1 cellular context compared by ENCODE assay signal in the genomic region with DNA sequence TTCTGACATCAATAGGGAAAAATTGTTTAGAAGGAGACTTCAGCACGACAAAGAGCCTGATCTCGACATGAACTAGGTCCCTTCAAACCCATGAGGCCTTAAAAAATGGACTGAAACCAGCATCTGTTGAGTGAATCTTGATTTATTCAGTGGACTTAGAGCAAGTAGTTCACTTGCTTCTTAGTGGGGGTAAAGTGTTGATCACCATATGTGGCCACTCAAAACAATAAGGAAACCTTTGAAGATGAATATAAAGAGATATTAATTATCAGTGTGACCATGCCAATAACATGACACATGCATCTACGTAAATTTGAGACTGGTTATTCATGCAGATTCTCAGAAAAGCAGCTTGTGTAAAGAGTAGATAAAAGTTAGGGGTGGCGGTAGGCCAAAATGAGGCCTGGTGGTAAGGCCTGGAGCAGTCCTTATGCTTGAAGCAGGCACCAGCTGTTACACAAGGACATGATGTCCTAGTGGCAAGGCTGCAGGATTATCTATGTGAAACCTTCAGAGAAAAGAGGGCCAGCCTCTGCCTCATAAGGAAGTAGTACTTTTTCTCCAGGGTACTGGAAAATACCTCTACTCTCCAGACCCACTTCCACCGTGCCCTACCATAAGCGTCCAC.
A peak's percentile ranks its signal among the peaks of the same experiment; 100 is the strongest.
TF ChIP-seq lines count a peak whose summit lies in the region.

No MANE protein-coding gene starts in this region.

TF ChIP-seq in K562, 482 proteins besides CTCF, POLR2A, EP300 and RAD21 (continued from another document and continues in another):
- TF ChIP-seq, protein P1, sequence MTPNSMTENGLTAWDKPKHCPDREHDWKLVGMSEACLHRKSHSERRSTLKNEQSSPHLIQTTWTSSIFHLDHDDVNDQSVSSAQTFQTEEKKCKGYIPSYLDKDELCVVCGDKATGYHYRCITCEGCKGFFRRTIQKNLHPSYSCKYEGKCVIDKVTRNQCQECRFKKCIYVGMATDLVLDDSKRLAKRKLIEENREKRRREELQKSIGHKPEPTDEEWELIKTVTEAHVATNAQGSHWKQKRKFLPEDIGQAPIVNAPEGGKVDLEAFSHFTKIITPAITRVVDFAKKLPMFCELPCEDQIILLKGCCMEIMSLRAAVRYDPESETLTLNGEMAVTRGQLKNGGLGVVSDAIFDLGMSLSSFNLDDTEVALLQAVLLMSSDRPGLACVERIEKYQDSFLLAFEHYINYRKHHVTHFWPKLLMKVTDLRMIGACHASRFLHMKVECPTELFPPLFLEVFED (CRISPR knock-in tag; conservative IDR thresholded peaks at IDR 0.05), result no peak
- TF ChIP-seq MECOM (CRISPR knock-in tag; IDR thresholded peaks at IDR 0.05), result no peak
- TF ChIP-seq JUND (IDR thresholded peaks at IDR 0.05; ENCODE audit: borderline replicate concordance, low read depth, low read length), result 0 out of 2 replicates have a peak, but pooled peaks have one; percentile 14
- TF ChIP-seq JUND (tag; IDR thresholded peaks at IDR 0.05; ENCODE audit: borderline replicate concordance, low read depth, low read length), result no peak
- TF ChIP-seq RFX7 (CRISPR knock-in tag; IDR thresholded peaks at IDR 0.05), result no peak
- TF ChIP-seq, protein P2, sequence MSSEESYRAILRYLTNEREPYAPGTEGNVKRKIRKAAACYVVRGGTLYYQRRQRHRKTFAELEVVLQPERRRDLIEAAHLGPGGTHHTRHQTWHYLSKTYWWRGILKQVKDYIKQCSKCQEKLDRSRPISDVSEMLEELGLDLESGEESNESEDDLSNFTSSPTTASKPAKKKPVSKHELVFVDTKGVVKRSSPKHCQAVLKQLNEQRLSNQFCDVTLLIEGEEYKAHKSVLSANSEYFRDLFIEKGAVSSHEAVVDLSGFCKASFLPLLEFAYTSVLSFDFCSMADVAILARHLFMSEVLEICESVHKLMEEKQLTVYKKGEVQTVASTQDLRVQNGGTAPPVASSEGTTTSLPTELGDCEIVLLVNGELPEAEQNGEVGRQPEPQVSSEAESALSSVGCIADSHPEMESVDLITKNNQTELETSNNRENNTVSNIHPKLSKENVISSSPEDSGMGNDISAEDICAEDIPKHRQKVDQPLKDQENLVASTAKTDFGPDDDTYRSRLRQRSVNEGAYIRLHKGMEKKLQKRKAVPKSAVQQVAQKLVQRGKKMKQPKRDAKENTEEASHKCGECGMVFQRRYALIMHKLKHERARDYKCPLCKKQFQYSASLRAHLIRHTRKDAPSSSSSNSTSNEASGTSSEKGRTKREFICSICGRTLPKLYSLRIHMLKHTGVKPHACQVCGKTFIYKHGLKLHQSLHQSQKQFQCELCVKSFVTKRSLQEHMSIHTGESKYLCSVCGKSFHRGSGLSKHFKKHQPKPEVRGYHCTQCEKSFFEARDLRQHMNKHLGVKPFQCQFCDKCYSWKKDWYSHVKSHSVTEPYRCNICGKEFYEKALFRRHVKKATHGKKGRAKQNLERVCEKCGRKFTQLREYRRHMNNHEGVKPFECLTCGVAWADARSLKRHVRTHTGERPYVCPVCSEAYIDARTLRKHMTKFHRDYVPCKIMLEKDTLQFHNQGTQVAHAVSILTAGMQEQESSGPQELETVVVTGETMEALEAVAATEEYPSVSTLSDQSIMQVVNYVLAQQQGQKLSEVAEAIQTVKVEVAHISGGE (CRISPR knock-in tag; IDR thresholded peaks at IDR 0.05), result 0 out of 6 replicates have a peak, but pooled peaks of 1 of the 3 experiments have one; percentile 24
- TF ChIP-seq, protein P3, sequence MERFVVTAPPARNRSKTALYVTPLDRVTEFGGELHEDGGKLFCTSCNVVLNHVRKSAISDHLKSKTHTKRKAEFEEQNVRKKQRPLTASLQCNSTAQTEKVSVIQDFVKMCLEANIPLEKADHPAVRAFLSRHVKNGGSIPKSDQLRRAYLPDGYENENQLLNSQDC (CRISPR knock-in tag; IDR thresholded peaks at IDR 0.05), result no peak
- TF ChIP-seq, protein P4, sequence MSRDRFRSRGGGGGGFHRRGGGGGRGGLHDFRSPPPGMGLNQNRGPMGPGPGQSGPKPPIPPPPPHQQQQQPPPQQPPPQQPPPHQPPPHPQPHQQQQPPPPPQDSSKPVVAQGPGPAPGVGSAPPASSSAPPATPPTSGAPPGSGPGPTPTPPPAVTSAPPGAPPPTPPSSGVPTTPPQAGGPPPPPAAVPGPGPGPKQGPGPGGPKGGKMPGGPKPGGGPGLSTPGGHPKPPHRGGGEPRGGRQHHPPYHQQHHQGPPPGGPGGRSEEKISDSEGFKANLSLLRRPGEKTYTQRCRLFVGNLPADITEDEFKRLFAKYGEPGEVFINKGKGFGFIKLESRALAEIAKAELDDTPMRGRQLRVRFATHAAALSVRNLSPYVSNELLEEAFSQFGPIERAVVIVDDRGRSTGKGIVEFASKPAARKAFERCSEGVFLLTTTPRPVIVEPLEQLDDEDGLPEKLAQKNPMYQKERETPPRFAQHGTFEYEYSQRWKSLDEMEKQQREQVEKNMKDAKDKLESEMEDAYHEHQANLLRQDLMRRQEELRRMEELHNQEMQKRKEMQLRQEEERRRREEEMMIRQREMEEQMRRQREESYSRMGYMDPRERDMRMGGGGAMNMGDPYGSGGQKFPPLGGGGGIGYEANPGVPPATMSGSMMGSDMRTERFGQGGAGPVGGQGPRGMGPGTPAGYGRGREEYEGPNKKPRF (IDR thresholded peaks at IDR 0.05; ENCODE audit: low read depth, low read length), result no peak
- TF ChIP-seq, protein P5, sequence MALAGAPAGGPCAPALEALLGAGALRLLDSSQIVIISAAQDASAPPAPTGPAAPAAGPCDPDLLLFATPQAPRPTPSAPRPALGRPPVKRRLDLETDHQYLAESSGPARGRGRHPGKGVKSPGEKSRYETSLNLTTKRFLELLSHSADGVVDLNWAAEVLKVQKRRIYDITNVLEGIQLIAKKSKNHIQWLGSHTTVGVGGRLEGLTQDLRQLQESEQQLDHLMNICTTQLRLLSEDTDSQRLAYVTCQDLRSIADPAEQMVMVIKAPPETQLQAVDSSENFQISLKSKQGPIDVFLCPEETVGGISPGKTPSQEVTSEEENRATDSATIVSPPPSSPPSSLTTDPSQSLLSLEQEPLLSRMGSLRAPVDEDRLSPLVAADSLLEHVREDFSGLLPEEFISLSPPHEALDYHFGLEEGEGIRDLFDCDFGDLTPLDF (CRISPR knock-in tag; IDR thresholded peaks at IDR 0.05), result no peak
- no peak for TF ChIP-seq KLF13 (tag; IDR thresholded peaks at IDR 0.05; ENCODE audit: borderline replicate concordance, low read depth)
- no peak for TF ChIP-seq ATF7 (IDR thresholded peaks at IDR 0.05)
- peak; percentile 56 for TF ChIP-seq DACH1 (IDR thresholded peaks at IDR 0.05; ENCODE audit: partially characterized antibody)
- TF ChIP-seq, protein P6, sequence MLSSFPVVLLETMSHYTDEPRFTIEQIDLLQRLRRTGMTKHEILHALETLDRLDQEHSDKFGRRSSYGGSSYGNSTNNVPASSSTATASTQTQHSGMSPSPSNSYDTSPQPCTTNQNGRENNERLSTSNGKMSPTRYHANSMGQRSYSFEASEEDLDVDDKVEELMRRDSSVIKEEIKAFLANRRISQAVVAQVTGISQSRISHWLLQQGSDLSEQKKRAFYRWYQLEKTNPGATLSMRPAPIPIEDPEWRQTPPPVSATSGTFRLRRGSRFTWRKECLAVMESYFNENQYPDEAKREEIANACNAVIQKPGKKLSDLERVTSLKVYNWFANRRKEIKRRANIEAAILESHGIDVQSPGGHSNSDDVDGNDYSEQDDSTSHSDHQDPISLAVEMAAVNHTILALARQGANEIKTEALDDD (IDR thresholded peaks at IDR 0.05), result no peak
- no peak for TF ChIP-seq PHB (CRISPR knock-in tag; IDR thresholded peaks at IDR 0.05)
- TF ChIP-seq SP2 (IDR thresholded peaks at IDR 0.05; ENCODE audit: extremely low read depth, low read depth, low read length, poor library complexity, severe bottlenecking), result no peak
- TF ChIP-seq ZFX (CRISPR knock-in tag; IDR thresholded peaks at IDR 0.05), result peak; percentile 40; the same call in 1 of the 2 replicates
- TF ChIP-seq TARDBP (IDR thresholded peaks at IDR 0.05), result no peak
- no peak for TF ChIP-seq SRF (CRISPR knock-in tag; IDR thresholded peaks at IDR 0.05)
- TF ChIP-seq WHSC1 (IDR thresholded peaks at IDR 0.05; ENCODE audit: low read length), result no peak
- TF ChIP-seq, protein P7, sequence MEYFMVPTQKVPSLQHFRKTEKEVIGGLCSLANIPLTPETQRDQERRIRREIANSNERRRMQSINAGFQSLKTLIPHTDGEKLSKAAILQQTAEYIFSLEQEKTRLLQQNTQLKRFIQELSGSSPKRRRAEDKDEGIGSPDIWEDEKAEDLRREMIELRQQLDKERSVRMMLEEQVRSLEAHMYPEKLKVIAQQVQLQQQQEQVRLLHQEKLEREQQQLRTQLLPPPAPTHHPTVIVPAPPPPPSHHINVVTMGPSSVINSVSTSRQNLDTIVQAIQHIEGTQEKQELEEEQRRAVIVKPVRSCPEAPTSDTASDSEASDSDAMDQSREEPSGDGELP (CRISPR knock-in tag; IDR thresholded peaks at IDR 0.05; ENCODE audit: borderline replicate concordance), result peak; percentile 40
- TF ChIP-seq ZNF23 (CRISPR knock-in tag; IDR thresholded peaks at IDR 0.05), result no peak
- TF ChIP-seq, protein P8, sequence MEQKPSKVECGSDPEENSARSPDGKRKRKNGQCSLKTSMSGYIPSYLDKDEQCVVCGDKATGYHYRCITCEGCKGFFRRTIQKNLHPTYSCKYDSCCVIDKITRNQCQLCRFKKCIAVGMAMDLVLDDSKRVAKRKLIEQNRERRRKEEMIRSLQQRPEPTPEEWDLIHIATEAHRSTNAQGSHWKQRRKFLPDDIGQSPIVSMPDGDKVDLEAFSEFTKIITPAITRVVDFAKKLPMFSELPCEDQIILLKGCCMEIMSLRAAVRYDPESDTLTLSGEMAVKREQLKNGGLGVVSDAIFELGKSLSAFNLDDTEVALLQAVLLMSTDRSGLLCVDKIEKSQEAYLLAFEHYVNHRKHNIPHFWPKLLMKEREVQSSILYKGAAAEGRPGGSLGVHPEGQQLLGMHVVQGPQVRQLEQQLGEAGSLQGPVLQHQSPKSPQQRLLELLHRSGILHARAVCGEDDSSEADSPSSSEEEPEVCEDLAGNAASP (IDR thresholded peaks at IDR 0.05), result no peak
- no peak for TF ChIP-seq NR2C1 (IDR thresholded peaks at IDR 0.05)
- TF ChIP-seq NR2C1 (tag; IDR thresholded peaks at IDR 0.05), result no peak
- TF ChIP-seq, protein P9, sequence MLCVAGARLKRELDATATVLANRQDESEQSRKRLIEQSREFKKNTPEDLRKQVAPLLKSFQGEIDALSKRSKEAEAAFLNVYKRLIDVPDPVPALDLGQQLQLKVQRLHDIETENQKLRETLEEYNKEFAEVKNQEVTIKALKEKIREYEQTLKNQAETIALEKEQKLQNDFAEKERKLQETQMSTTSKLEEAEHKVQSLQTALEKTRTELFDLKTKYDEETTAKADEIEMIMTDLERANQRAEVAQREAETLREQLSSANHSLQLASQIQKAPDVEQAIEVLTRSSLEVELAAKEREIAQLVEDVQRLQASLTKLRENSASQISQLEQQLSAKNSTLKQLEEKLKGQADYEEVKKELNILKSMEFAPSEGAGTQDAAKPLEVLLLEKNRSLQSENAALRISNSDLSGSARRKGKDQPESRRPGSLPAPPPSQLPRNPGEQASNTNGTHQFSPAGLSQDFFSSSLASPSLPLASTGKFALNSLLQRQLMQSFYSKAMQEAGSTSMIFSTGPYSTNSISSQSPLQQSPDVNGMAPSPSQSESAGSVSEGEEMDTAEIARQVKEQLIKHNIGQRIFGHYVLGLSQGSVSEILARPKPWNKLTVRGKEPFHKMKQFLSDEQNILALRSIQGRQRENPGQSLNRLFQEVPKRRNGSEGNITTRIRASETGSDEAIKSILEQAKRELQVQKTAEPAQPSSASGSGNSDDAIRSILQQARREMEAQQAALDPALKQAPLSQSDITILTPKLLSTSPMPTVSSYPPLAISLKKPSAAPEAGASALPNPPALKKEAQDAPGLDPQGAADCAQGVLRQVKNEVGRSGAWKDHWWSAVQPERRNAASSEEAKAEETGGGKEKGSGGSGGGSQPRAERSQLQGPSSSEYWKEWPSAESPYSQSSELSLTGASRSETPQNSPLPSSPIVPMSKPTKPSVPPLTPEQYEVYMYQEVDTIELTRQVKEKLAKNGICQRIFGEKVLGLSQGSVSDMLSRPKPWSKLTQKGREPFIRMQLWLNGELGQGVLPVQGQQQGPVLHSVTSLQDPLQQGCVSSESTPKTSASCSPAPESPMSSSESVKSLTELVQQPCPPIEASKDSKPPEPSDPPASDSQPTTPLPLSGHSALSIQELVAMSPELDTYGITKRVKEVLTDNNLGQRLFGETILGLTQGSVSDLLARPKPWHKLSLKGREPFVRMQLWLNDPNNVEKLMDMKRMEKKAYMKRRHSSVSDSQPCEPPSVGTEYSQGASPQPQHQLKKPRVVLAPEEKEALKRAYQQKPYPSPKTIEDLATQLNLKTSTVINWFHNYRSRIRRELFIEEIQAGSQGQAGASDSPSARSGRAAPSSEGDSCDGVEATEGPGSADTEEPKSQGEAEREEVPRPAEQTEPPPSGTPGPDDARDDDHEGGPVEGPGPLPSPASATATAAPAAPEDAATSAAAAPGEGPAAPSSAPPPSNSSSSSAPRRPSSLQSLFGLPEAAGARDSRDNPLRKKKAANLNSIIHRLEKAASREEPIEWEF (CRISPR knock-in tag; IDR thresholded peaks at IDR 0.05), result no peak
- no peak for TF ChIP-seq DDX20 (tag; IDR thresholded peaks at IDR 0.05; ENCODE audit: low read depth)
